In the genomic region with DNA sequence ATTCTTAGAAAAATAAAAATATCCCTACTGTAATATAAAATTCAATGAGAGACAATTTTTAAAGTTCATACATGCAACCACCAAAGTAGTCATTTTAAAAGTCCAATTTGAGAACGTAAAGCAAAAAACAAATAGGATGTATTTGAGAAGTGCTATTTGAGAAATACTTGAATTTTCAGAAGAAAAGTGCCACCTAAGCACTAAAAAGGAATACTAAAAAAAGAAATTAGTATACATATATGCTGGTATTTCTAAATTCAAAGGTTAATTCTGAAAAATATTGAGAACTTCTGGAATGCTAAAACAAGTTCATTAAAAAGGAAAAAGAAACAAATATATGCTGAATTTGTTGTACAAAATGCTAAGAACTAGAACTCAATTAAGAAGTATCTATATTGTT, we compare ENCODE assay signal across 36 cellular contexts. TPM values are rescaled to one million over a fixed set of nuclear protein-coding genes. Genes with fewer than 3 reads are reported as not detected.
DNase-seq lines count a peak whose midpoint lies in the region; ATAC-seq, FAIRE-seq and TF ChIP-seq lines count a peak whose summit lies in the region.
"Had no signal": no experiment of that assay in that cellular context is flagged by ENCODE, and none has a peak within 500 bp of the region (broad histone marks: within the 10 kb centered on the region; RNA-seq: fewer than 3 reads in every experiment).

No MANE protein-coding gene starts in this region.

- no peak overlapping the region for H3K4me3 ChIP-seq in HepG2 (replicated peaks in 1 of 3; ENCODE audit: insufficient read depth in 1 of 3, low read depth in 2 of 3, low read length in 3 of 3)
- H3K4me3 ChIP-seq in right lobe of liver: no peak overlapping the region
- no peak overlapping the region for H3K4me3 ChIP-seq in A549
- no peak overlapping the region for H3K4me3 ChIP-seq in IMR-90 (ENCODE audit: insufficient read depth, low read depth, low read length)
- H3K4me3 ChIP-seq in K562: no peak overlapping the region
- H3K4me3 ChIP-seq in HAP-1: no peak overlapping the region
- H3K4me3 ChIP-seq: BLaER1; BLaER1 treated with 17β-estradiol and CSF1 and Interleukin-3, amounts not matched to agents 10 nM and 100 nM had no signal

- TF ChIP-seq CTCF in HepG2 (CRISPR knock-in tag; IDR thresholded peaks at IDR 0.05): no peak
- no peak for TF ChIP-seq CTCF in right lobe of liver (IDR thresholded peaks at IDR 0.05)
- no peak for TF ChIP-seq CTCF in A549 (IDR thresholded peaks at IDR 0.05)
- no peak for TF ChIP-seq CTCF in IMR-90 (conservative IDR thresholded peaks at IDR 0.05; ENCODE audit: low read depth, low read length)
- no peak for TF ChIP-seq CTCF in K562 (IDR thresholded peaks at IDR 0.05 in 2 of 3, conservative IDR thresholded peaks at IDR 0.05 in 1 of 3; ENCODE audit: insufficient read depth in 2 of 3, low read depth in 1 of 3, low read length in 3 of 3)

- H3K79me2 ChIP-seq in HepG2 (ENCODE audit: insufficient read depth, low read length) (no peaks in the 10 kb centered on the region), K562 (ENCODE audit: control insufficient read depth, insufficient read depth, low read length) (no peaks in the 10 kb centered on the region)

- DNase-seq in HepG2 (ENCODE audit: low spot score) (no peak), right lobe of liver (no peak), A549 (ENCODE audit: low read depth in 1 of 2, low spot score in 1 of 2) (no peak), IMR-90 (no peak), K562 (ENCODE audit: extremely low read depth in 1 of 4, low spot score in 3 of 4) (no peak), T-cell (no peak), HAP-1 (ENCODE audit: low spot score in 2 of 2) (no peak)
- DNase-seq: 8988T; ACHN; AML-193; BE2C; C1 segment of cervical spinal cord; Caco-2; Calu3; CD4-positive, alpha-beta memory T cell; CD4-positive, alpha-beta T cell; CD4-positive, CD25-positive, alpha-beta regulatory T cell; CD8-positive, alpha-beta memory T cell; CD8-positive, alpha-beta T cell; COR-L47; DMS 273 treated with DMSO at 0.1 percent for 48 hours; DMS153; DMS53; DMS79; DMS79 treated with DMSO at 0.1 percent for 48 hours; DND-41; EL had no signal

- H2BK15ac ChIP-seq in IMR-90 (ENCODE audit: low read depth, low read length): no peak overlapping the region

- no peak overlapping the region for H4K8ac ChIP-seq in IMR-90 (ENCODE audit: low read depth in 2 of 2, low read length in 2 of 2)

- H3K9me3 Mint-ChIP-seq in T-cell: peaks cover 0 to 27% (median 18%) of the 10 kb centered on the region in 3 donors

- no peak overlapping the region for H2BK120ac ChIP-seq in IMR-90 (ENCODE audit: low read depth, low read length)

- no peak overlapping the region for H3K4ac ChIP-seq in IMR-90 (ENCODE audit: low read depth, low read length)

- no peak overlapping the region for H3K23ac ChIP-seq in IMR-90 (ENCODE audit: low read depth, low read length)

- H4K20me1 ChIP-seq in HepG2 (ENCODE audit: insufficient read depth, low read length) (no peaks in the 10 kb centered on the region), IMR-90 (ENCODE audit: insufficient read depth, low read length) (no peaks in the 10 kb centered on the region), K562 (replicated peaks; ENCODE audit: control insufficient read depth, insufficient read depth, low read length) (no peaks in the 10 kb centered on the region)
- H4K20me1 ChIP-seq: BLaER1; BLaER1 treated with 17β-estradiol and CSF1 and Interleukin-3, amounts not matched to agents 10 nM and 100 nM had no signal

- H3K36me3 Mint-ChIP-seq in T-cell: no peaks in the 10 kb centered on the region
- H3K36me3 Mint-ChIP-seq: CD14-positive monocyte; CD4-positive, CD25-positive, alpha-beta regulatory T cell; CD8-positive, alpha-beta memory T cell; CD8-positive, alpha-beta T cell had no signal

- BruUV-seq in HepG2 (replicated peaks; lab: Mats Ljungman, UMichigan) (no TSS peak), IMR-90 (replicated peaks; lab: Mats Ljungman, UMichigan) (no TSS peak), K562 (replicated peaks; lab: Mats Ljungman, UMichigan) (no TSS peak)

- no peak overlapping the region for H3K18ac ChIP-seq in IMR-90 (ENCODE audit: low read depth, low read length)

- FAIRE-seq in HepG2 (lab: Jason Lieb, UNC) (no peak), A549 (lab: Jason Lieb, UNC) (no peak), K562 (lab: Jason Lieb, UNC) (no peak)
- FAIRE-seq: A204.1, D721Med had no signal

- no peaks in the 10 kb centered on the region for H3K36me3 ChIP-seq in HepG2 (replicated peaks in 1 of 2; ENCODE audit: control insufficient read depth in 1 of 2, insufficient read depth in 2 of 2, low read length in 2 of 2)
- no peaks in the 10 kb centered on the region for H3K36me3 ChIP-seq in right lobe of liver
- H3K36me3 ChIP-seq in IMR-90 (ENCODE audit: control insufficient read depth, insufficient read depth, low read length): no peaks in the 10 kb centered on the region
- no peaks in the 10 kb centered on the region for H3K36me3 ChIP-seq in K562 (ENCODE audit: control insufficient read depth, insufficient read depth, low read length)
- H3K36me3 ChIP-seq in HAP-1 (replicated peaks): no peaks in the 10 kb centered on the region
- H3K36me3 ChIP-seq: BE2C had no signal

- intact Hi-C loops in HepG2 (cut with micrococcal nuclease; ENCODE audit: unreplicated experiment): no loop called here
- intact Hi-C loops in right lobe of liver (cut with DNase I): no loop called here
- intact Hi-C loops in IMR-90 (cut with micrococcal nuclease): no loop called here
- intact Hi-C loops in K562 (cut with micrococcal nuclease): no loop called here

- H3K27me3 Mint-ChIP-seq in T-cell: peaks cover 2 to 7% of the 10 kb centered on the region in 2 donors
- H3K27me3 Mint-ChIP-seq: B cell; CD4-positive, alpha-beta memory T cell; CD4-positive, alpha-beta T cell; CD4-positive, CD25-positive, alpha-beta regulatory T cell had no signal

- POLR2A ChIA-PET in HepG2 (lab: Yijun Ruan, JAX) (no interaction called here), A549 (lab: Yijun Ruan, JAX) (no interaction called here), IMR-90 (lab: Charles Lee; ENCODE audit: unreplicated experiment) (no interaction called here), K562 (lab: Yijun Ruan, JAX) (interaction anchor here (0.6 kb wide), 1 partner anchor 1741 kb away, joined by 4 read pairs; no protein-coding TSS in a partner anchor), T-cell (lab: Charles Lee) (no interaction called here)

- no peak overlapping the region for H2AK5ac ChIP-seq in IMR-90 (ENCODE audit: low read depth, low read length)

- H3K9me3 ChIP-seq in HepG2 (ENCODE audit: low read length): peaks cover 11% of the 10 kb centered on the region
- no peaks in the 10 kb centered on the region for H3K9me3 ChIP-seq in right lobe of liver
- H3K9me3 ChIP-seq in A549: peaks cover 5% of the 10 kb centered on the region; the same call in 1 of the 3 replicates
- peaks cover 2% of the 10 kb centered on the region; the same call in 1 of the 2 replicates for H3K9me3 ChIP-seq in IMR-90 (ENCODE audit: control insufficient read depth, insufficient read depth, low read length)
- no peaks in the 10 kb centered on the region for H3K9me3 ChIP-seq in K562 (replicated peaks; ENCODE audit: control insufficient read depth, insufficient read depth, low read depth, low read length)
- no peaks in the 10 kb centered on the region for H3K9me3 ChIP-seq in HAP-1
- H3K9me3 ChIP-seq: BE2C, Caco-2 had no signal

- 0% methylated on average over 1 of the region's 1 CpG for WGBS in HepG2 (ENCODE audit: low lambda C conversion rate)
- 47% methylated on average over 1 of the region's 1 CpG for WGBS in right lobe of liver (ENCODE audit: insufficient coverage, low coverage, low lambda C conversion rate, missing lambda C conversion rate)
- WGBS in A549 (ENCODE audit: missing lambda C conversion rate): 5% methylated on average over 1 of the region's 1 CpG
- no CpG with 5 or more reads among the region's 1 CpG for WGBS in IMR-90 (ENCODE audit: extremely low coverage in 2 of 2, insufficient read length in 1 of 2), 2 experiments
- 0% methylated on average over 1 of the region's 1 CpG for WGBS in K562 (ENCODE audit: insufficient coverage, low coverage, missing lambda C conversion rate)

- H3K27ac ChIP-seq in HepG2 (ENCODE audit: extremely low read length, insufficient read depth, low read length) (no peak overlapping the region), right lobe of liver (no peak overlapping the region), A549 (no peak overlapping the region), IMR-90 (ENCODE audit: insufficient read depth, low read length) (no peak overlapping the region), K562 (ENCODE audit: extremely low read depth, low read depth, low read length) (no peak overlapping the region)
- H3K27ac ChIP-seq: 22Rv1; BLaER1; BLaER1 treated with 17β-estradiol and CSF1 and Interleukin-3, amounts not matched to agents 10 nM and 100 nM; C4-2B had no signal

- H2AFZ ChIP-seq in HepG2 (ENCODE audit: low read length) (no peak overlapping the region), IMR-90 (replicated peaks; ENCODE audit: low read length, poor library complexity) (no peak overlapping the region), K562 (ENCODE audit: low read depth, low read length) (no peak overlapping the region)

- TF ChIP-seq POLR2A in HepG2 (IDR thresholded peaks at IDR 0.05; ENCODE audit: insufficient read depth in 1 of 2, low read depth in 2 of 2, low read length in 2 of 2) (no peak), right lobe of liver (IDR thresholded peaks at IDR 0.05) (no peak), A549 (IDR thresholded peaks at IDR 0.05; ENCODE audit: low read length) (no peak), IMR-90 (IDR thresholded peaks at IDR 0.05; ENCODE audit: low read depth, low read length) (no peak), K562 (conservative IDR thresholded peaks at IDR 0.05) (no peak)

- H3K9ac ChIP-seq in HepG2 (ENCODE audit: insufficient read depth, low read depth, low read length): no peak overlapping the region
- no peak overlapping the region for H3K9ac ChIP-seq in IMR-90 (ENCODE audit: low read depth, low read length)
- no peak overlapping the region for H3K9ac ChIP-seq in K562 (ENCODE audit: insufficient read depth in 1 of 2, low read depth in 2 of 2, low read length in 2 of 2)
- H3K9ac ChIP-seq: BLaER1; BLaER1 treated with 17β-estradiol and CSF1 and Interleukin-3, amounts not matched to agents 10 nM and 100 nM had no signal

- TF ChIP-seq EP300 in HepG2 (IDR thresholded peaks at IDR 0.05; ENCODE audit: low read depth in 2 of 2, low read length in 2 of 2): no peak
- TF ChIP-seq EP300 in HepG2 (CRISPR knock-in tag; IDR thresholded peaks at IDR 0.05; ENCODE audit: borderline replicate concordance): no peak
- TF ChIP-seq EP300 in A549 (IDR thresholded peaks at IDR 0.05): no peak
- no peak for TF ChIP-seq EP300 in K562 (IDR thresholded peaks at IDR 0.05; ENCODE audit: low read length)

- no peaks in the 10 kb centered on the region for H3K27me3 ChIP-seq in HepG2 (ENCODE audit: control insufficient read depth in 1 of 2, insufficient read depth in 2 of 2, low read length in 2 of 2)
- no peaks in the 10 kb centered on the region for H3K27me3 ChIP-seq in right lobe of liver
- no peaks in the 10 kb centered on the region for H3K27me3 ChIP-seq in IMR-90 (ENCODE audit: control insufficient read depth, insufficient read depth, low read length)
- H3K27me3 ChIP-seq in K562 (ENCODE audit: control insufficient read depth in 2 of 2, insufficient read depth in 2 of 2, low read length in 2 of 2): no peaks in the 10 kb centered on the region
- H3K27me3 ChIP-seq in HAP-1 (ENCODE audit: low read depth): no peaks in the 10 kb centered on the region
- H3K27me3 ChIP-seq: BLaER1; BLaER1 treated with 17β-estradiol and CSF1 and Interleukin-3, amounts not matched to agents 10 nM and 100 nM had no signal

- in situ Hi-C loops in HepG2 (cut with HindIII; ENCODE audit: extremely low pct_ligation_motif_present, low pct_unique_long_range_greater_than_20kb): no loop called here
- in situ Hi-C loops in IMR-90 (cut with MboI; ENCODE audit: low sequenced_read_pairs): no loop called here
- in situ Hi-C loops in K562 (cut with MboI): no loop called here
- in situ Hi-C loops in HAP-1 (cut with MboI; ENCODE audit: low sequenced_read_pairs): no loop called here

- H3K9me1 ChIP-seq in IMR-90 (ENCODE audit: insufficient read depth, low read length): no peaks in the 10 kb centered on the region
- H3K9me1 ChIP-seq in K562 (ENCODE audit: control insufficient read depth, insufficient read depth, low read length): no peaks in the 10 kb centered on the region

- no peak overlapping the region for H3K27ac Mint-ChIP-seq in T-cell
- H3K27ac Mint-ChIP-seq: B cell; CD4-positive, alpha-beta memory T cell; CD4-positive, alpha-beta T cell; CD4-positive, CD25-positive, alpha-beta regulatory T cell; CD8-positive, alpha-beta memory T cell; CD8-positive, alpha-beta T cell had no signal

- no peak overlapping the region for H4K5ac ChIP-seq in IMR-90 (ENCODE audit: low read depth, low read length)

- no peak overlapping the region for H2BK5ac ChIP-seq in IMR-90 (ENCODE audit: low read depth, low read length, poor library complexity, severe bottlenecking)

- H3K56ac ChIP-seq in IMR-90 (ENCODE audit: extremely low read depth, insufficient read depth, low read length): no peak overlapping the region

- TF ChIP-seq RAD21 in HepG2 (CRISPR knock-in tag; IDR thresholded peaks at IDR 0.05) (no peak), A549 (conservative IDR thresholded peaks at IDR 0.05 in 1 of 2, IDR thresholded peaks at IDR 0.05 in 1 of 2) (no peak), IMR-90 (IDR thresholded peaks at IDR 0.05; ENCODE audit: low read length) (no peak), K562 (CRISPR knock-in tag; conservative IDR thresholded peaks at IDR 0.05 in 1 of 2, IDR thresholded peaks at IDR 0.05 in 1 of 2) (no peak)

- no peak overlapping the region for H4K91ac ChIP-seq in IMR-90 (ENCODE audit: insufficient read depth, low read depth, low read length)

- H3K4me3 Mint-ChIP-seq in T-cell: no peak overlapping the region
- H3K4me3 Mint-ChIP-seq: B cell; CD14-positive monocyte; CD4-positive, alpha-beta memory T cell; CD4-positive, alpha-beta T cell; CD4-positive, CD25-positive, alpha-beta regulatory T cell; CD8-positive, alpha-beta memory T cell; CD8-positive, alpha-beta T cell had no signal

- no peaks in the 10 kb centered on the region for H3K4me1 Mint-ChIP-seq in T-cell
- H3K4me1 Mint-ChIP-seq: B cell; CD14-positive monocyte; CD4-positive, alpha-beta memory T cell; CD4-positive, CD25-positive, alpha-beta regulatory T cell; CD8-positive, alpha-beta memory T cell had no signal

- H3K4me2 ChIP-seq in HepG2 (ENCODE audit: low read depth, low read length) (no peak overlapping the region), A549 (no peak overlapping the region), IMR-90 (ENCODE audit: low read depth, low read length) (no peak overlapping the region), K562 (ENCODE audit: insufficient read depth, low read length) (no peak overlapping the region)
- H3K4me2 ChIP-seq: BLaER1; BLaER1 treated with 17β-estradiol and CSF1 and Interleukin-3, amounts not matched to agents 10 nM and 100 nM had no signal

- H2AK9ac ChIP-seq in IMR-90 (replicated peaks; ENCODE audit: low read depth, low read length, poor library complexity): no peak overlapping the region

- no peak for ATAC-seq in HepG2
- ATAC-seq in right lobe of liver: no peak
- no peak for ATAC-seq in A549
- ATAC-seq in IMR-90 (ENCODE audit: low read depth): no peak
- ATAC-seq in K562: no peak
- ATAC-seq in T-cell (replicated peaks in 1 of 4): no peak
- no peak for ATAC-seq in GM18870 (IDR thresholded peaks at IDR 0.05; ENCODE audit: unreplicated experiment)
- ATAC-seq: CD8-positive, alpha-beta T cell had no signal

- H2BK20ac ChIP-seq in IMR-90 (ENCODE audit: low read depth, low read length): no peak overlapping the region

- no peaks in the 10 kb centered on the region for H3K79me1 ChIP-seq in IMR-90 (ENCODE audit: low read depth in 1 of 2, low read length in 2 of 2)

- H3K4me1 ChIP-seq in HepG2 (ENCODE audit: insufficient read depth, low read length): no peaks in the 10 kb centered on the region
- no peaks in the 10 kb centered on the region for H3K4me1 ChIP-seq in right lobe of liver
- H3K4me1 ChIP-seq in A549: no peaks in the 10 kb centered on the region
- no peaks in the 10 kb centered on the region for H3K4me1 ChIP-seq in IMR-90 (ENCODE audit: control insufficient read depth, insufficient read depth, low read length)
- H3K4me1 ChIP-seq in K562 (replicated peaks in 1 of 2; ENCODE audit: control insufficient read depth in 2 of 2, insufficient read depth in 2 of 2, low read length in 2 of 2): no peaks in the 10 kb centered on the region
- H3K4me1 ChIP-seq in HAP-1: no peaks in the 10 kb centered on the region
- H3K4me1 ChIP-seq: BE2C; BLaER1; BLaER1 treated with 17β-estradiol and CSF1 and Interleukin-3, amounts not matched to agents 10 nM and 100 nM; Caco-2 had no signal

- CTCF ChIA-PET in HepG2 (lab: Yijun Ruan, JAX; ENCODE audit: low intra/inter-chr PET ratio, low total read pairs) (no interaction called here), A549 (lab: Yijun Ruan, JAX) (interaction anchor here (0.7 kb wide), 2 partner anchors 46 to 70 kb away, joined by 3 to 4 read pairs; no protein-coding TSS in a partner anchor), IMR-90 (lab: Yijun Ruan, JAX) (no interaction called here), K562 (lab: Yijun Ruan, JAX; ENCODE audit: low intra/inter-chr PET ratio) (no interaction called here), T-cell (lab: Charles Lee) (no interaction called here)

- dilution Hi-C loops in IMR-90 (cut with HindIII; ENCODE audit: low sequenced_read_pairs, unreplicated experiment): no loop called here

- no peak overlapping the region for H3K14ac ChIP-seq in IMR-90 (replicated peaks; ENCODE audit: low read depth, low read length)

RNA-seq across cellular contexts. Expression of gene ARRDC4, which starts 29.2 kb away (rescaled TPM):
- total RNA-seq in HepG2 (2016; rRNA removed; fragmentation: Illumina TruSeq; extraction: Trizol): 1.5 and 2.5 TPM in 2 replicates
- total RNA-seq in HepG2 (2016; cell fraction: cytosol; rRNA removed; fragmentation: Illumina TruSeq; extraction: Trizol; ENCODE audit: low read depth): 0.18 and 0.30 TPM in 2 replicates
- 1.7 and 2.0 TPM in 2 replicates for total RNA-seq in HepG2 (2016; cell fraction: insoluble cytoplasmic fraction; rRNA removed; fragmentation: Illumina TruSeq; extraction: Trizol)
- total RNA-seq in HepG2 (2016; cell fraction: membrane; rRNA removed; fragmentation: Illumina TruSeq; extraction: Trizol): 1.1 and 1.2 TPM in 2 replicates
- total RNA-seq in HepG2 (2016; cell fraction: nucleus; rRNA removed; fragmentation: Illumina TruSeq; extraction: Trizol): 1.5 TPM in 2 replicates
- polyA plus RNA-seq in HepG2 (2011; rRNA removed): 2.5 and 3.8 TPM in 2 replicates
- 1.4 and 3.1 TPM in 2 replicates for polyA plus RNA-seq in HepG2 (2011; cell fraction: cytosol; rRNA removed)
- 1.7 and 3.4 TPM in 2 replicates for polyA plus RNA-seq in HepG2 (2011; cell fraction: nucleus; rRNA removed)
- polyA plus RNA-seq in HepG2 (2012): 4.3 and 5.4 TPM in 2 replicates
- 0.14 and 0.15 TPM in 2 replicates for polyA plus RNA-seq in HepG2 (2016; cell fraction: cytosol; fragmentation: Illumina TruSeq; extraction: Trizol; ENCODE audit: low read depth)
- 2.0 and 2.1 TPM in 2 replicates for polyA plus RNA-seq in HepG2 (2016; cell fraction: insoluble cytoplasmic fraction; fragmentation: Illumina TruSeq; extraction: Trizol; ENCODE audit: low read depth)
- polyA plus RNA-seq in HepG2 (2016; cell fraction: membrane; fragmentation: Illumina TruSeq; extraction: Trizol; ENCODE audit: low read depth): 0.53 and 0.56 TPM in 2 replicates
- 1.4 and 1.8 TPM in 2 replicates for polyA plus RNA-seq in HepG2 (2016; cell fraction: nucleus; fragmentation: Illumina TruSeq; extraction: Trizol; ENCODE audit: insufficient read depth, low read depth)
- 2.0 TPM in 1 of 2 replicates, not detected in the other for polyA minus RNA-seq in HepG2 (2011; rRNA and poly(A)+ RNA removed; ENCODE audit: low replicate concordance)
- polyA minus RNA-seq in HepG2 (2011; cell fraction: cytosol; rRNA and poly(A)+ RNA removed): 1.6 and 2.5 TPM in 2 replicates
- 1.8 and 4.0 TPM in 2 replicates for polyA minus RNA-seq in HepG2 (2011; cell fraction: nucleus; rRNA and poly(A)+ RNA removed)
- 10 to 100 TPM in 3 of 6 experiments, 1 to 10 TPM in 3; 5.0 to 17.4 (median 12.7) TPM for total RNA-seq in right lobe of liver
- 1.8 and 2.2 TPM in 2 replicates for polyA plus RNA-seq in A549 (2011; rRNA removed)
- polyA plus RNA-seq in A549 (2012; cell fraction: cytosol; rRNA removed): 0.19 and 0.23 TPM in 2 replicates
- polyA plus RNA-seq in A549 (2012; cell fraction: nucleus; rRNA removed): 0.18 and 0.26 TPM in 2 replicates
- 0.15 to 0.20 TPM (median 0.19 TPM) in 3 replicates for polyA plus RNA-seq in A549 (2017; fragmentation: RNase III; extraction: RNeasy Plus Mini Kit Qiagen cat#74134 plus additional on column Dnase treatment)
- 0.73 and 0.95 TPM in 2 replicates for polyA minus RNA-seq in A549 (2011; rRNA and poly(A)+ RNA removed)
- total RNA-seq in IMR-90 (2012; rRNA removed): 9.1 and 10.6 TPM in 2 replicates
- 4.0 and 5.3 TPM in 2 replicates for polyA plus RNA-seq in IMR-90 (2012; rRNA removed)
- 2.3 and 2.8 TPM in 2 replicates for polyA plus RNA-seq in IMR-90 (2012; cell fraction: cytosol; rRNA removed)
- 2.0 and 6.0 TPM in 2 replicates for polyA plus RNA-seq in IMR-90 (2012; cell fraction: nucleus; rRNA removed; ENCODE audit: low replicate concordance)
- 6.3 and 18.9 TPM in 2 replicates for total RNA-seq in K562 (2011; cell fraction: chromatin; rRNA removed; ENCODE audit: low replicate concordance)
- total RNA-seq in K562 (2011; cell fraction: nucleolus; rRNA removed): 4.2 and 5.5 TPM in 2 replicates
- total RNA-seq in K562 (2011; cell fraction: nucleoplasm; rRNA removed): 9.4 and 9.5 TPM in 2 replicates
- 12.0 and 12.8 TPM in 2 replicates for total RNA-seq in K562 (2014; rRNA removed)
- total RNA-seq in K562 (2014; rRNA removed; fragmentation: Illumina TruSeq; extraction: Trizol): 15.8 and 21.2 TPM in 2 replicates
- 13.5 and 16.1 TPM in 2 replicates for total RNA-seq in K562 (2015; rRNA removed; fragmentation: Illumina TruSeq; extraction: Trizol)
- 11.4 and 15.8 TPM in 2 replicates for total RNA-seq in K562 (2021)
- 9.0 and 13.7 TPM in 2 replicates for polyA plus RNA-seq in K562 (2011; rRNA removed)
- polyA plus RNA-seq in K562 (2011; cell fraction: cytosol; rRNA removed): 5.5 and 6.0 TPM in 2 replicates
- 10.7 and 12.0 TPM in 2 replicates for polyA plus RNA-seq in K562 (2011; cell fraction: nucleus; rRNA removed)
- 13.4 and 28.2 TPM in 2 replicates for polyA plus RNA-seq in K562 (2012)
- 14.9 and 15.5 TPM in 2 replicates for polyA plus RNA-seq in K562 (2014; fragmentation: Illumina TruSeq; extraction: Trizol)
- polyA plus RNA-seq in K562 (2014; fragmentation: Nextera tagmentation; extraction: Ambion mirVana): 1 to 10 TPM; 4.3 to 4.8 TPM
- 14.4 and 15.0 TPM in 2 replicates for polyA plus RNA-seq in K562 (2014; rRNA removed)
- polyA minus RNA-seq in K562 (2011; rRNA and poly(A)+ RNA removed): 8.7 and 10.8 TPM in 2 replicates
- 4.1 and 5.2 TPM in 2 replicates for polyA minus RNA-seq in K562 (2011; cell fraction: cytosol; rRNA and poly(A)+ RNA removed)
- 5.5 and 7.9 TPM in 2 replicates for polyA minus RNA-seq in K562 (2011; cell fraction: nucleus; rRNA and poly(A)+ RNA removed)
- 1 to 10 TPM in 4 of 5 donors, under 1 TPM in 1; 0.79 to 2.1 (median 1.7) TPM for total RNA-seq in T-cell

Comparison
In these comparisons a context has a peak if more than half of its experiments do, and no peak if none do; other contexts are left out.
1. Of the 241 proteins assayed by ChIP-seq in both HepG2 and K562: peak only in HepG2: MAFF and MAFK; only in K562: none; in both: none; in neither: 239.